ENCODE assay signal across 13 cellular contexts in genomic region chr5:156411131-156411727, GRCh38.
A peak's percentile ranks its signal among the peaks of the same experiment; 100 is the strongest.
DNase-seq lines count a peak whose midpoint lies in the region; ATAC-seq and TF ChIP-seq lines count a peak whose summit lies in the region.
"Had no signal": no experiment of that assay in that cellular context is flagged by ENCODE, and none has a peak within 500 bp of the region (broad histone marks: within the 10 kb centered on the region; RNA-seq: fewer than 3 reads in every experiment).

No MANE protein-coding gene starts in this region.

- POLR2A ChIA-PET in BJ (lab: Charles Lee): interaction anchor here (0.6 kb wide), 1 partner anchor 262 kb away, joined by 4 read pairs; no protein-coding TSS in a partner anchor

- H3K27me3 ChIP-seq in BJ (ENCODE audit: control insufficient read depth, insufficient read depth, low read length): no peaks in the 10 kb centered on the region

- intact Hi-C loops in sciatic nerve (cut with DNase I): no loop called here

- CTCF ChIA-PET in BJ (lab: Yijun Ruan, JAX): interaction anchor here (0.9 kb wide), 1 partner anchor 30 kb away, joined by 3 read pairs; no protein-coding TSS in a partner anchor

- TF ChIP-seq CTCF in BJ (IDR thresholded peaks at IDR 0.05; ENCODE audit: insufficient read depth, low read depth, low read length): no peak
- no peak for TF ChIP-seq CTCF in fibroblast of villous mesenchyme (IDR thresholded peaks at IDR 0.05; ENCODE audit: insufficient read depth, low read depth, low read length)

- H3K4me3 ChIP-seq in BJ (ENCODE audit: low read depth, low read length) (no peak overlapping the region), fibroblast of villous mesenchyme (ENCODE audit: low read depth, low read length) (no peak overlapping the region)

- H3K36me3 ChIP-seq in BJ (ENCODE audit: control insufficient read depth, insufficient read depth, low read length): no peaks in the 10 kb centered on the region

- DNase-seq in BJ (ENCODE audit: low read depth): peak; percentile 64
- DNase-seq in RPMI7951 (ENCODE audit: low read depth): peak; percentile 68
- peak; percentile 88 for DNase-seq in fibroblast of villous mesenchyme (ENCODE audit: low read depth)
- no peak for DNase-seq in sciatic nerve (ENCODE audit: low spot score)
- DNase-seq in germinal center (ENCODE audit: low spot score): no peak
- no peak for DNase-seq in hippocampal formation (lab: John Stamatoyannopoulos, UW)
- DNase-seq: activated CD4-positive, alpha-beta T cell treated with anti-CD3 and anti-CD28 coated beads for 48 hours; DMS153; NCI-H187; SHP77 treated with DMSO at 0.1 percent for 48 hours had no signal

- peak; percentile 70 for ATAC-seq in sciatic nerve
- ATAC-seq in GM21737 (IDR thresholded peaks at IDR 0.05; ENCODE audit: unreplicated experiment): no peak
- ATAC-seq in GM18519 (IDR thresholded peaks at IDR 0.05; ENCODE audit: low FRiP score, unreplicated experiment): no peak
- ATAC-seq: activated naive CD4-positive, alpha-beta T cell treated with anti-CD3 and anti-CD28 coated beads, Interleukin-2, amount 50 U/mL, for 72 hours had no signal

Comparison
In these comparisons a context has a peak if more than half of its experiments do, and no peak if none do; other contexts are left out.
1. DNase-seq: peak in BJ (single experiment), RPMI7951 (single experiment) and fibroblast of villous mesenchyme (single experiment); none in sciatic nerve (single experiment), germinal center (single experiment) and hippocampal formation (0 of 2).